Comparison of ENCODE assay signal across 2 cellular contexts in the genomic region with DNA sequence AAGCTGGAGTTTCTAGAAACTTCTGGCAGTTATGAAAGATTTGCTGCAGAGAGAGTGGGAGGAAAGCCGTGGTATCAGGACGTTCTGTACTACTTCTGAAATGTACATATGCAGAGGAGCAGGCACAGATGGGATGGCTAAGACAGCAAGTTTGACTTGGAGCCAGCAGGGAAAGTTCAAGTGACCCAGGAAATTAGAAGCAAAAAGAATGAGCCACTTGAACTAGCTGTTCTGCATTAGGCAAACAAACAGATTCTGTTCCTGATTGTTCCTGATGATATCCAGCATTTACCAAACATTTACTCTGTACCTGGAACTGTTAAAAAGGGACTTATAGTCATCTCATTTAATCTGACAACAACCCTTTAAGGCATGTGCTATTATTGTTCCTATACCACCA.
TF ChIP-seq lines count a peak whose summit lies in the region.

No MANE protein-coding gene starts in this region.

TF ChIP-seq in liver, 16 proteins besides CTCF, POLR2A, EP300 and RAD21:
- TF ChIP-seq, protein P1, sequence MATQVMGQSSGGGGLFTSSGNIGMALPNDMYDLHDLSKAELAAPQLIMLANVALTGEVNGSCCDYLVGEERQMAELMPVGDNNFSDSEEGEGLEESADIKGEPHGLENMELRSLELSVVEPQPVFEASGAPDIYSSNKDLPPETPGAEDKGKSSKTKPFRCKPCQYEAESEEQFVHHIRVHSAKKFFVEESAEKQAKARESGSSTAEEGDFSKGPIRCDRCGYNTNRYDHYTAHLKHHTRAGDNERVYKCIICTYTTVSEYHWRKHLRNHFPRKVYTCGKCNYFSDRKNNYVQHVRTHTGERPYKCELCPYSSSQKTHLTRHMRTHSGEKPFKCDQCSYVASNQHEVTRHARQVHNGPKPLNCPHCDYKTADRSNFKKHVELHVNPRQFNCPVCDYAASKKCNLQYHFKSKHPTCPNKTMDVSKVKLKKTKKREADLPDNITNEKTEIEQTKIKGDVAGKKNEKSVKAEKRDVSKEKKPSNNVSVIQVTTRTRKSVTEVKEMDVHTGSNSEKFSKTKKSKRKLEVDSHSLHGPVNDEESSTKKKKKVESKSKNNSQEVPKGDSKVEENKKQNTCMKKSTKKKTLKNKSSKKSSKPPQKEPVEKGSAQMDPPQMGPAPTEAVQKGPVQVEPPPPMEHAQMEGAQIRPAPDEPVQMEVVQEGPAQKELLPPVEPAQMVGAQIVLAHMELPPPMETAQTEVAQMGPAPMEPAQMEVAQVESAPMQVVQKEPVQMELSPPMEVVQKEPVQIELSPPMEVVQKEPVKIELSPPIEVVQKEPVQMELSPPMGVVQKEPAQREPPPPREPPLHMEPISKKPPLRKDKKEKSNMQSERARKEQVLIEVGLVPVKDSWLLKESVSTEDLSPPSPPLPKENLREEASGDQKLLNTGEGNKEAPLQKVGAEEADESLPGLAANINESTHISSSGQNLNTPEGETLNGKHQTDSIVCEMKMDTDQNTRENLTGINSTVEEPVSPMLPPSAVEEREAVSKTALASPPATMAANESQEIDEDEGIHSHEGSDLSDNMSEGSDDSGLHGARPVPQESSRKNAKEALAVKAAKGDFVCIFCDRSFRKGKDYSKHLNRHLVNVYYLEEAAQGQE (IDR thresholded peaks at IDR 0.05): peak; percentile 72
- TF ChIP-seq HNF4G (IDR thresholded peaks at IDR 0.05) (no peak), HNF4A (conservative IDR thresholded peaks at IDR 0.05) (peak; percentile 63 to 81), NR2F2 (IDR thresholded peaks at IDR 0.05) (peak; percentile 89), FOXA2 (IDR thresholded peaks at IDR 0.05) (peak; percentile 94), TAF1 (conservative IDR thresholded peaks at IDR 0.05) (no peak), JUND (IDR thresholded peaks at IDR 0.05) (peak; percentile 65 to 77), YY1 (IDR thresholded peaks at IDR 0.05) (peak; percentile 83), RXRA (IDR thresholded peaks at IDR 0.05) (peak; percentile 90 to 96), FOXA1 (IDR thresholded peaks at IDR 0.05) (peak; percentile 71), SP1 (IDR thresholded peaks at IDR 0.05) (peak; percentile 98), EGR1 (IDR thresholded peaks at IDR 0.05; ENCODE audit: low read depth in 2 of 2) (peak; percentile 83 to 95), GABPA (IDR thresholded peaks at IDR 0.05 in 1 of 2, conservative IDR thresholded peaks at IDR 0.05 in 1 of 2) (no peak)
- TF ChIP-seq, protein P2, sequence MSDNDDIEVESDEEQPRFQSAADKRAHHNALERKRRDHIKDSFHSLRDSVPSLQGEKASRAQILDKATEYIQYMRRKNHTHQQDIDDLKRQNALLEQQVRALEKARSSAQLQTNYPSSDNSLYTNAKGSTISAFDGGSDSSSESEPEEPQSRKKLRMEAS (IDR thresholded peaks at IDR 0.05): peak; percentile 81
- TF ChIP-seq, protein P3, sequence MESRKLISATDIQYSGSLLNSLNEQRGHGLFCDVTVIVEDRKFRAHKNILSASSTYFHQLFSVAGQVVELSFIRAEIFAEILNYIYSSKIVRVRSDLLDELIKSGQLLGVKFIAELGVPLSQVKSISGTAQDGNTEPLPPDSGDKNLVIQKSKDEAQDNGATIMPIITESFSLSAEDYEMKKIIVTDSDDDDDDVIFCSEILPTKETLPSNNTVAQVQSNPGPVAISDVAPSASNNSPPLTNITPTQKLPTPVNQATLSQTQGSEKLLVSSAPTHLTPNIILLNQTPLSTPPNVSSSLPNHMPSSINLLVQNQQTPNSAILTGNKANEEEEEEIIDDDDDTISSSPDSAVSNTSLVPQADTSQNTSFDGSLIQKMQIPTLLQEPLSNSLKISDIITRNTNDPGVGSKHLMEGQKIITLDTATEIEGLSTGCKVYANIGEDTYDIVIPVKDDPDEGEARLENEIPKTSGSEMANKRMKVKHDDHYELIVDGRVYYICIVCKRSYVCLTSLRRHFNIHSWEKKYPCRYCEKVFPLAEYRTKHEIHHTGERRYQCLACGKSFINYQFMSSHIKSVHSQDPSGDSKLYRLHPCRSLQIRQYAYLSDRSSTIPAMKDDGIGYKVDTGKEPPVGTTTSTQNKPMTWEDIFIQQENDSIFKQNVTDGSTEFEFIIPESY (IDR thresholded peaks at IDR 0.05): peak; percentile 88
- TF ChIP-seq, protein P4, sequence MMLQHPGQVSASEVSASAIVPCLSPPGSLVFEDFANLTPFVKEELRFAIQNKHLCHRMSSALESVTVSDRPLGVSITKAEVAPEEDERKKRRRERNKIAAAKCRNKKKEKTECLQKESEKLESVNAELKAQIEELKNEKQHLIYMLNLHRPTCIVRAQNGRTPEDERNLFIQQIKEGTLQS (IDR thresholded peaks at IDR 0.05): peak; percentile 37
TF ChIP-seq in liver: peak in this region for 13.

TF ChIP-seq in HepG2, 621 proteins besides CTCF, POLR2A, EP300 and RAD21 (continued from another document and continues in another):
- TF ChIP-seq, protein P5, sequence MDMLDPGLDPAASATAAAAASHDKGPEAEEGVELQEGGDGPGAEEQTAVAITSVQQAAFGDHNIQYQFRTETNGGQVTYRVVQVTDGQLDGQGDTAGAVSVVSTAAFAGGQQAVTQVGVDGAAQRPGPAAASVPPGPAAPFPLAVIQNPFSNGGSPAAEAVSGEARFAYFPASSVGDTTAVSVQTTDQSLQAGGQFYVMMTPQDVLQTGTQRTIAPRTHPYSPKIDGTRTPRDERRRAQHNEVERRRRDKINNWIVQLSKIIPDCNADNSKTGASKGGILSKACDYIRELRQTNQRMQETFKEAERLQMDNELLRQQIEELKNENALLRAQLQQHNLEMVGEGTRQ (IDR thresholded peaks at IDR 0.05; ENCODE audit: low read depth, low read length): no peak
- TF ChIP-seq, protein P5 (CRISPR knock-in tag; IDR thresholded peaks at IDR 0.05; ENCODE audit: borderline replicate concordance): no peak
- TF ChIP-seq ZNF234 (CRISPR knock-in tag; conservative IDR thresholded peaks at IDR 0.05): no peak
- TF ChIP-seq, protein P6, sequence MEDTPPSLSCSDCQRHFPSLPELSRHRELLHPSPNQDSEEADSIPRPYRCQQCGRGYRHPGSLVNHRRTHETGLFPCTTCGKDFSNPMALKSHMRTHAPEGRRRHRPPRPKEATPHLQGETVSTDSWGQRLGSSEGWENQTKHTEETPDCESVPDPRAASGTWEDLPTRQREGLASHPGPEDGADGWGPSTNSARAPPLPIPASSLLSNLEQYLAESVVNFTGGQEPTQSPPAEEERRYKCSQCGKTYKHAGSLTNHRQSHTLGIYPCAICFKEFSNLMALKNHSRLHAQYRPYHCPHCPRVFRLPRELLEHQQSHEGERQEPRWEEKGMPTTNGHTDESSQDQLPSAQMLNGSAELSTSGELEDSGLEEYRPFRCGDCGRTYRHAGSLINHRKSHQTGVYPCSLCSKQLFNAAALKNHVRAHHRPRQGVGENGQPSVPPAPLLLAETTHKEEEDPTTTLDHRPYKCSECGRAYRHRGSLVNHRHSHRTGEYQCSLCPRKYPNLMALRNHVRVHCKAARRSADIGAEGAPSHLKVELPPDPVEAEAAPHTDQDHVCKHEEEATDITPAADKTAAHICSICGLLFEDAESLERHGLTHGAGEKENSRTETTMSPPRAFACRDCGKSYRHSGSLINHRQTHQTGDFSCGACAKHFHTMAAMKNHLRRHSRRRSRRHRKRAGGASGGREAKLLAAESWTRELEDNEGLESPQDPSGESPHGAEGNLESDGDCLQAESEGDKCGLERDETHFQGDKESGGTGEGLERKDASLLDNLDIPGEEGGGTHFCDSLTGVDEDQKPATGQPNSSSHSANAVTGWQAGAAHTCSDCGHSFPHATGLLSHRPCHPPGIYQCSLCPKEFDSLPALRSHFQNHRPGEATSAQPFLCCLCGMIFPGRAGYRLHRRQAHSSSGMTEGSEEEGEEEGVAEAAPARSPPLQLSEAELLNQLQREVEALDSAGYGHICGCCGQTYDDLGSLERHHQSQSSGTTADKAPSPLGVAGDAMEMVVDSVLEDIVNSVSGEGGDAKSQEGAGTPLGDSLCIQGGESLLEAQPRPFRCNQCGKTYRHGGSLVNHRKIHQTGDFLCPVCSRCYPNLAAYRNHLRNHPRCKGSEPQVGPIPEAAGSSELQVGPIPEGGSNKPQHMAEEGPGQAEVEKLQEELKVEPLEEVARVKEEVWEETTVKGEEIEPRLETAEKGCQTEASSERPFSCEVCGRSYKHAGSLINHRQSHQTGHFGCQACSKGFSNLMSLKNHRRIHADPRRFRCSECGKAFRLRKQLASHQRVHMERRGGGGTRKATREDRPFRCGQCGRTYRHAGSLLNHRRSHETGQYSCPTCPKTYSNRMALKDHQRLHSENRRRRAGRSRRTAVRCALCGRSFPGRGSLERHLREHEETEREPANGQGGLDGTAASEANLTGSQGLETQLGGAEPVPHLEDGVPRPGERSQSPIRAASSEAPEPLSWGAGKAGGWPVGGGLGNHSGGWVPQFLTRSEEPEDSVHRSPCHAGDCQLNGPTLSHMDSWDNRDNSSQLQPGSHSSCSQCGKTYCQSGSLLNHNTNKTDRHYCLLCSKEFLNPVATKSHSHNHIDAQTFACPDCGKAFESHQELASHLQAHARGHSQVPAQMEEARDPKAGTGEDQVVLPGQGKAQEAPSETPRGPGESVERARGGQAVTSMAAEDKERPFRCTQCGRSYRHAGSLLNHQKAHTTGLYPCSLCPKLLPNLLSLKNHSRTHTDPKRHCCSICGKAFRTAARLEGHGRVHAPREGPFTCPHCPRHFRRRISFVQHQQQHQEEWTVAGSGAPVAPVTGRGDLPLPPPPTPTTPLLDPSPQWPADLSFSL (CRISPR knock-in tag; IDR thresholded peaks at IDR 0.05): no peak
- TF ChIP-seq, protein P4 (CRISPR knock-in tag; IDR thresholded peaks at IDR 0.05): no peak
- no peak for TF ChIP-seq RELA (CRISPR knock-in tag; IDR thresholded peaks at IDR 0.05)
- TF ChIP-seq ZNF672 (CRISPR knock-in tag; IDR thresholded peaks at IDR 0.05): no peak
- TF ChIP-seq ZNF235 (CRISPR knock-in tag; IDR thresholded peaks at IDR 0.05; ENCODE audit: borderline replicate concordance): no peak
- TF ChIP-seq THYN1 (CRISPR knock-in tag; IDR thresholded peaks at IDR 0.05; ENCODE audit: borderline replicate concordance, low read depth): no peak
- TF ChIP-seq, protein P7, sequence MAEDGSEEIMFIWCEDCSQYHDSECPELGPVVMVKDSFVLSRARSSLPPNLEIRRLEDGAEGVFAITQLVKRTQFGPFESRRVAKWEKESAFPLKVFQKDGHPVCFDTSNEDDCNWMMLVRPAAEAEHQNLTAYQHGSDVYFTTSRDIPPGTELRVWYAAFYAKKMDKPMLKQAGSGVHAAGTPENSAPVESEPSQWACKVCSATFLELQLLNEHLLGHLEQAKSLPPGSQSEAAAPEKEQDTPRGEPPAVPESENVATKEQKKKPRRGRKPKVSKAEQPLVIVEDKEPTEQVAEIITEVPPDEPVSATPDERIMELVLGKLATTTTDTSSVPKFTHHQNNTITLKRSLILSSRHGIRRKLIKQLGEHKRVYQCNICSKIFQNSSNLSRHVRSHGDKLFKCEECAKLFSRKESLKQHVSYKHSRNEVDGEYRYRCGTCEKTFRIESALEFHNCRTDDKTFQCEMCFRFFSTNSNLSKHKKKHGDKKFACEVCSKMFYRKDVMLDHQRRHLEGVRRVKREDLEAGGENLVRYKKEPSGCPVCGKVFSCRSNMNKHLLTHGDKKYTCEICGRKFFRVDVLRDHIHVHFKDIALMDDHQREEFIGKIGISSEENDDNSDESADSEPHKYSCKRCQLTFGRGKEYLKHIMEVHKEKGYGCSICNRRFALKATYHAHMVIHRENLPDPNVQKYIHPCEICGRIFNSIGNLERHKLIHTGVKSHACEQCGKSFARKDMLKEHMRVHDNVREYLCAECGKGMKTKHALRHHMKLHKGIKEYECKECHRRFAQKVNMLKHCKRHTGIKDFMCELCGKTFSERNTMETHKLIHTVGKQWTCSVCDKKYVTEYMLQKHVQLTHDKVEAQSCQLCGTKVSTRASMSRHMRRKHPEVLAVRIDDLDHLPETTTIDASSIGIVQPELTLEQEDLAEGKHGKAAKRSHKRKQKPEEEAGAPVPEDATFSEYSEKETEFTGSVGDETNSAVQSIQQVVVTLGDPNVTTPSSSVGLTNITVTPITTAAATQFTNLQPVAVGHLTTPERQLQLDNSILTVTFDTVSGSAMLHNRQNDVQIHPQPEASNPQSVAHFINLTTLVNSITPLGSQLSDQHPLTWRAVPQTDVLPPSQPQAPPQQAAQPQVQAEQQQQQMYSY (CRISPR knock-in tag; IDR thresholded peaks at IDR 0.05): no peak
- TF ChIP-seq, protein P8, sequence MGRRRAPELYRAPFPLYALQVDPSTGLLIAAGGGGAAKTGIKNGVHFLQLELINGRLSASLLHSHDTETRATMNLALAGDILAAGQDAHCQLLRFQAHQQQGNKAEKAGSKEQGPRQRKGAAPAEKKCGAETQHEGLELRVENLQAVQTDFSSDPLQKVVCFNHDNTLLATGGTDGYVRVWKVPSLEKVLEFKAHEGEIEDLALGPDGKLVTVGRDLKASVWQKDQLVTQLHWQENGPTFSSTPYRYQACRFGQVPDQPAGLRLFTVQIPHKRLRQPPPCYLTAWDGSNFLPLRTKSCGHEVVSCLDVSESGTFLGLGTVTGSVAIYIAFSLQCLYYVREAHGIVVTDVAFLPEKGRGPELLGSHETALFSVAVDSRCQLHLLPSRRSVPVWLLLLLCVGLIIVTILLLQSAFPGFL (CRISPR knock-in tag; IDR thresholded peaks at IDR 0.05): no peak
- TF ChIP-seq GTF3A (CRISPR knock-in tag; conservative IDR thresholded peaks at IDR 0.05): no peak
- no peak for TF ChIP-seq GFI1 (CRISPR knock-in tag; IDR thresholded peaks at IDR 0.05; ENCODE audit: borderline replicate concordance)
- TF ChIP-seq, protein P9, sequence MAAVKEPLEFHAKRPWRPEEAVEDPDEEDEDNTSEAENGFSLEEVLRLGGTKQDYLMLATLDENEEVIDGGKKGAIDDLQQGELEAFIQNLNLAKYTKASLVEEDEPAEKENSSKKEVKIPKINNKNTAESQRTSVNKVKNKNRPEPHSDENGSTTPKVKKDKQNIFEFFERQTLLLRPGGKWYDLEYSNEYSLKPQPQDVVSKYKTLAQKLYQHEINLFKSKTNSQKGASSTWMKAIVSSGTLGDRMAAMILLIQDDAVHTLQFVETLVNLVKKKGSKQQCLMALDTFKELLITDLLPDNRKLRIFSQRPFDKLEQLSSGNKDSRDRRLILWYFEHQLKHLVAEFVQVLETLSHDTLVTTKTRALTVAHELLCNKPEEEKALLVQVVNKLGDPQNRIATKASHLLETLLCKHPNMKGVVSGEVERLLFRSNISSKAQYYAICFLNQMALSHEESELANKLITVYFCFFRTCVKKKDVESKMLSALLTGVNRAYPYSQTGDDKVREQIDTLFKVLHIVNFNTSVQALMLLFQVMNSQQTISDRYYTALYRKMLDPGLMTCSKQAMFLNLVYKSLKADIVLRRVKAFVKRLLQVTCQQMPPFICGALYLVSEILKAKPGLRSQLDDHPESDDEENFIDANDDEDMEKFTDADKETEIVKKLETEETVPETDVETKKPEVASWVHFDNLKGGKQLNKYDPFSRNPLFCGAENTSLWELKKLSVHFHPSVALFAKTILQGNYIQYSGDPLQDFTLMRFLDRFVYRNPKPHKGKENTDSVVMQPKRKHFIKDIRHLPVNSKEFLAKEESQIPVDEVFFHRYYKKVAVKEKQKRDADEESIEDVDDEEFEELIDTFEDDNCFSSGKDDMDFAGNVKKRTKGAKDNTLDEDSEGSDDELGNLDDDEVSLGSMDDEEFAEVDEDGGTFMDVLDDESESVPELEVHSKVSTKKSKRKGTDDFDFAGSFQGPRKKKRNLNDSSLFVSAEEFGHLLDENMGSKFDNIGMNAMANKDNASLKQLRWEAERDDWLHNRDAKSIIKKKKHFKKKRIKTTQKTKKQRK (IDR thresholded peaks at IDR 0.05; ENCODE audit: low read length): no peak
- no peak for TF ChIP-seq ZNF292 (CRISPR knock-in tag; IDR thresholded peaks at IDR 0.05; ENCODE audit: borderline replicate concordance, low read depth)
- TF ChIP-seq ZNF709 (CRISPR knock-in tag; IDR thresholded peaks at IDR 0.05): no peak
- TF ChIP-seq ARNTL (CRISPR knock-in tag; IDR thresholded peaks at IDR 0.05): no peak
